ENCODE assay signal across 8 cellular contexts in the genomic region with DNA sequence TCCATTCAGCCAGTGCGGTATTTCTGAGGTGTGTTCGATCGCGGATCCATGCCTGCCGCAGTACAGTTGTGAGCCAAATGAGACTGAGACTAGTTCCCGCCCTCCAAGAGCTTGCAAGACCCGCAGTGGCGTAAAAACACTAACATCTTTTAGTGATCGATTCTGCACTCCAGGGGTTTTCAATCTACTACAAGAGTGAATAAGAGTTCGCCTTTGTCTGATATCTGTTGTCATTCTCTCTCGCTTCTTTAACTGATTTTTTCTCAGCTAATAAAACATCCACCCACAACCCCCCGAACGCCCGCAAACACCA. TPM values are rescaled to one million over a fixed set of nuclear protein-coding genes. Genes with fewer than 3 reads are reported as not detected.
DNase-seq lines count a peak whose midpoint lies in the region; ATAC-seq and TF ChIP-seq lines count a peak whose summit lies in the region.

No MANE protein-coding gene starts in this region.

- DNase-seq in BE2C (no peak), GM23248 (no peak), medulla oblongata (ENCODE audit: extremely low spot score) (no peak), AML-193 (lab: John Stamatoyannopoulos, UW) (no peak), GF-D8 (lab: John Stamatoyannopoulos, UW) (no peak)
- no peak for DNase-seq in stimulated activated naive CD8-positive, alpha-beta T cell treated with anti-CD3 and anti-CD28 coated beads, Interleukin-15, amount 100 ng/mL, for 72 hours

- H4K20me1 ChIP-seq in GM23248 (ENCODE audit: insufficient read depth) = no peaks in the 10 kb centered on the region; the same call in 1 of the 2 replicates

- H3K27me3 Mint-ChIP-seq in activated naive CD4-positive, alpha-beta T cell treated with anti-CD3 and anti-CD28 coated beads, Interleukin-2, amount 50 U/mL, for 24 hours = no peaks in the 10 kb centered on the region
- no peaks in the 10 kb centered on the region for H3K27me3 Mint-ChIP-seq in stimulated activated naive CD8-positive, alpha-beta T cell treated with anti-CD3 and anti-CD28 coated beads, Interleukin-15, amount 100 ng/mL, for 72 hours

- TF ChIP-seq CTCF in BE2C (IDR thresholded peaks at IDR 0.05; ENCODE audit: low read depth, low read length) = no peak

- H3K27me3 ChIP-seq in BE2C (no peaks in the 10 kb centered on the region), GM23248 (replicated peaks; ENCODE audit: insufficient read depth) (no peaks in the 10 kb centered on the region), iPS-15b (ENCODE audit: control insufficient read depth, insufficient read depth, low read length) (no peaks in the 10 kb centered on the region)

- H3K79me2 ChIP-seq in GM23248 (ENCODE audit: insufficient read depth) = peaks cover 46% of the 10 kb centered on the region

- H3K9ac ChIP-seq in GM23248 = peak overlapping the region; percentile 94
- peak overlapping the region; percentile 100 for H3K9ac ChIP-seq in iPS-15b (ENCODE audit: low read depth, low read length)

- peaks cover 52% of the 10 kb centered on the region for H3K4me1 Mint-ChIP-seq in activated naive CD4-positive, alpha-beta T cell treated with anti-CD3 and anti-CD28 coated beads, Interleukin-2, amount 50 U/mL, for 24 hours
- H3K4me1 Mint-ChIP-seq in stimulated activated naive CD8-positive, alpha-beta T cell treated with anti-CD3 and anti-CD28 coated beads, Interleukin-15, amount 100 ng/mL, for 72 hours = peaks cover 81% of the 10 kb centered on the region

- H3K4me2 ChIP-seq in GM23248 (ENCODE audit: unreplicated experiment) = peak overlapping the region; percentile 97

- no peaks in the 10 kb centered on the region for H3K9me3 Mint-ChIP-seq in activated naive CD4-positive, alpha-beta T cell treated with anti-CD3 and anti-CD28 coated beads, Interleukin-2, amount 50 U/mL, for 24 hours
- no peaks in the 10 kb centered on the region for H3K9me3 Mint-ChIP-seq in stimulated activated naive CD8-positive, alpha-beta T cell treated with anti-CD3 and anti-CD28 coated beads, Interleukin-15, amount 100 ng/mL, for 72 hours

- H3K9me2 ChIP-seq in GM23248 (ENCODE audit: insufficient read depth) = no peaks in the 10 kb centered on the region

- H3K4me3 ChIP-seq in BE2C (ENCODE audit: low read depth, low read length) (peak overlapping the region; percentile 98), GM23248 (peak overlapping the region; percentile 86), iPS-15b (ENCODE audit: low read depth, low read length) (peak overlapping the region; percentile 83)

- H3K27ac Mint-ChIP-seq in activated naive CD4-positive, alpha-beta T cell treated with anti-CD3 and anti-CD28 coated beads, Interleukin-2, amount 50 U/mL, for 24 hours = peak overlapping the region; percentile 100
- peak overlapping the region; percentile 100 for H3K27ac Mint-ChIP-seq in stimulated activated naive CD8-positive, alpha-beta T cell treated with anti-CD3 and anti-CD28 coated beads, Interleukin-15, amount 100 ng/mL, for 72 hours

- H3K36me3 Mint-ChIP-seq in activated naive CD4-positive, alpha-beta T cell treated with anti-CD3 and anti-CD28 coated beads, Interleukin-2, amount 50 U/mL, for 24 hours = peaks cover 28% of the 10 kb centered on the region

- peak overlapping the region; percentile 89 for H3K27ac ChIP-seq in GM23248

- peaks cover 58% of the 10 kb centered on the region for H3F3A ChIP-seq in GM23248 (ENCODE audit: insufficient read depth)

- no peaks in the 10 kb centered on the region for H3K9me3 ChIP-seq in BE2C
- H3K9me3 ChIP-seq in GM23248 (ENCODE audit: low read depth) = no peaks in the 10 kb centered on the region
- H3K9me3 ChIP-seq in iPS-15b (ENCODE audit: control insufficient read depth, insufficient read depth, low read length) = no peaks in the 10 kb centered on the region

- peaks cover 7% of the 10 kb centered on the region; the same call in 1 of the 2 replicates for H3K4me1 ChIP-seq in BE2C
- H3K4me1 ChIP-seq in GM23248 (ENCODE audit: insufficient read depth) = peaks cover 28% of the 10 kb centered on the region
- H3K4me1 ChIP-seq in iPS-15b (ENCODE audit: control insufficient read depth, insufficient read depth, low read length) = peaks cover 13% of the 10 kb centered on the region

- H2AFZ ChIP-seq in GM23248 = peak overlapping the region; percentile 85

- H3K36me3 ChIP-seq in BE2C (peaks cover 42% of the 10 kb centered on the region), GM23248 (ENCODE audit: low read depth) (peaks cover 29% of the 10 kb centered on the region), iPS-15b (ENCODE audit: control insufficient read depth, insufficient read depth, low read length) (peaks cover 33% of the 10 kb centered on the region)

- peak; percentile 52 for ATAC-seq in stimulated activated naive CD8-positive, alpha-beta T cell treated with anti-CD3 and anti-CD28 coated beads, Interleukin-15, amount 100 ng/mL, for 72 hours

- 2 to 6% methylated on average over 14 of the region's 14 CpGs for WGBS in GM23248 (ENCODE audit: low coverage in 1 of 2, low lambda C conversion rate in 2 of 2, missing lambda C conversion rate in 2 of 2), 2 experiments

- in situ Hi-C loops in GM23248 (cut with MboI) = no loop called here

- peak overlapping the region; percentile 95 for H3K4me3 Mint-ChIP-seq in activated naive CD4-positive, alpha-beta T cell treated with anti-CD3 and anti-CD28 coated beads, Interleukin-2, amount 50 U/mL, for 24 hours
- H3K4me3 Mint-ChIP-seq in stimulated activated naive CD8-positive, alpha-beta T cell treated with anti-CD3 and anti-CD28 coated beads, Interleukin-15, amount 100 ng/mL, for 72 hours = peak overlapping the region; percentile 98 to 99

RNA-seq across cellular contexts. Expression of gene RPL19, which starts 0.5 kb away (rescaled TPM):
- 1,744 TPM for polyA plus RNA-seq in BE2C (2012; ENCODE audit: insufficient read depth, insufficient read length, low read depth)
- total RNA-seq in GM23248 (2014; rRNA removed; shearing (Covaris generic)) = 1,500 and 1,636 TPM in 2 replicates
- polyA plus RNA-seq in GM23248 (2016; fragmentation: Nextera tagmentation; extraction: Ambion mirVana) = 892 and 903 TPM in 2 replicates

RNA-seq across cellular contexts. Expression of gene CACNB1, which starts 2.2 kb away (rescaled TPM):
- 12.3 TPM for polyA plus RNA-seq in BE2C (2012; ENCODE audit: insufficient read depth, insufficient read length, low read depth)
- total RNA-seq in GM23248 (2014; rRNA removed; shearing (Covaris generic)) = 6.6 and 8.1 TPM in 2 replicates
- 6.0 and 7.1 TPM in 2 replicates for polyA plus RNA-seq in GM23248 (2016; fragmentation: Nextera tagmentation; extraction: Ambion mirVana)

RNA-seq across cellular contexts. Expression of gene STAC2, which starts 26.1 kb away (rescaled TPM):
- 2.6 TPM for polyA plus RNA-seq in BE2C (2012; ENCODE audit: insufficient read depth, insufficient read length, low read depth)
- total RNA-seq in GM23248 (2014; rRNA removed; shearing (Covaris generic)) = not detected in 2 replicates
- 0.05 TPM in 1 of 2 replicates, not detected in the other for polyA plus RNA-seq in GM23248 (2016; fragmentation: Nextera tagmentation; extraction: Ambion mirVana)

RNA-seq across cellular contexts. Expression of gene ARL5C, which starts 33.7 kb away (rescaled TPM):
- polyA plus RNA-seq in BE2C (2012; ENCODE audit: insufficient read depth, insufficient read length, low read depth) = not detected
- not detected in 2 replicates for total RNA-seq in GM23248 (2014; rRNA removed; shearing (Covaris generic))
- not detected in 2 replicates for polyA plus RNA-seq in GM23248 (2016; fragmentation: Nextera tagmentation; extraction: Ambion mirVana)

RNA-seq across cellular contexts. Expression of gene PLXDC1, which starts 48.2 kb away (rescaled TPM):
- 1.0 TPM for polyA plus RNA-seq in BE2C (2012; ENCODE audit: insufficient read depth, insufficient read length, low read depth)
- total RNA-seq in GM23248 (2014; rRNA removed; shearing (Covaris generic)) = not detected in 2 replicates
- 0.24 and 0.71 TPM in 2 replicates for polyA plus RNA-seq in GM23248 (2016; fragmentation: Nextera tagmentation; extraction: Ambion mirVana)
